1 cellular context compared by ENCODE assay signal in genomic region chr10:50624866-50625491, GRCh38.
A peak's percentile ranks its signal among the peaks of the same experiment; 100 is the strongest.
TF ChIP-seq lines count a peak whose summit lies in the region.

No MANE protein-coding gene starts in this region.

TF ChIP-seq in K562, 482 proteins besides CTCF, POLR2A, EP300 and RAD21 (continued from another document and continues in another):
- TF ChIP-seq ZBTB49 (CRISPR knock-in tag; IDR thresholded peaks at IDR 0.05; ENCODE audit: borderline replicate concordance) (peak; percentile 51; the same call in 1 of the 2 replicates), MECOM (CRISPR knock-in tag; IDR thresholded peaks at IDR 0.05) (no peak), ZC3H11A (IDR thresholded peaks at IDR 0.05; ENCODE audit: low read depth, low read length) (no peak; the same call in 1 of the 2 replicates), HMG20A (CRISPR knock-in tag; conservative IDR thresholded peaks at IDR 0.05) (no peak), HDAC3 (IDR thresholded peaks at IDR 0.05; ENCODE audit: borderline replicate concordance, partially characterized antibody) (no peak), ZKSCAN8 (CRISPR knock-in tag; IDR thresholded peaks at IDR 0.05) (no peak), DEAF1 (CRISPR knock-in tag; IDR thresholded peaks at IDR 0.05) (peak; percentile 28; the same call in 1 of the 2 replicates), MXD1 (CRISPR knock-in tag; IDR thresholded peaks at IDR 0.05; ENCODE audit: borderline replicate concordance, poor library complexity, severe bottlenecking) (no peak), PHB (CRISPR knock-in tag; IDR thresholded peaks at IDR 0.05) (no peak), USF2 (CRISPR knock-in tag; IDR thresholded peaks at IDR 0.05) (peak; percentile 79), POU5F1 (IDR thresholded peaks at IDR 0.05; ENCODE audit: borderline replicate concordance, low read depth, low read length, partially characterized antibody) (no peak), ZNF561 (CRISPR knock-in tag; conservative IDR thresholded peaks at IDR 0.05) (no peak), GABPA (tag; conservative IDR thresholded peaks at IDR 0.05; ENCODE audit: low read depth) (peak; percentile 87), ZHX1 (conservative IDR thresholded peaks at IDR 0.05; ENCODE audit: low read length) (0 out of 2 replicates have a peak, but pooled peaks have one; percentile 12), ATF3 (IDR thresholded peaks at IDR 0.05) (no peak), ATF3 (CRISPR knock-in tag; conservative IDR thresholded peaks at IDR 0.05) (no peak; the same call in 1 of the 2 replicates), AFF1 (IDR thresholded peaks at IDR 0.05; ENCODE audit: low read depth in 1 of 2, partially characterized antibody in 2 of 2) (peak in 1 of 2 experiments; percentile 18), FOXJ3 (CRISPR knock-in tag; IDR thresholded peaks at IDR 0.05) (no peak), BCL6 (CRISPR knock-in tag; IDR thresholded peaks at IDR 0.05) (no peak), SREBF2 (CRISPR knock-in tag; IDR thresholded peaks at IDR 0.05) (no peak), FOXK2 (conservative IDR thresholded peaks at IDR 0.05 in 1 of 2, IDR thresholded peaks at IDR 0.05 in 1 of 2; ENCODE audit: low read depth in 2 of 2) (0 out of 4 replicates have a peak, but pooled peaks of 1 of the 2 experiments have one; percentile 13), ZNF24 (IDR thresholded peaks at IDR 0.05) (0 out of 2 replicates have a peak, but pooled peaks have one; percentile 20), ZFP36 (IDR thresholded peaks at IDR 0.05; ENCODE audit: low read depth, low read length, partially characterized antibody) (no peak), BRF1 (IDR thresholded peaks at IDR 0.05; ENCODE audit: borderline replicate concordance, extremely low read depth, insufficient read length) (no peak), ZNF696 (CRISPR knock-in tag; conservative IDR thresholded peaks at IDR 0.05) (no peak), ILF3 (IDR thresholded peaks at IDR 0.05; ENCODE audit: borderline replicate concordance) (0 out of 2 replicates have a peak, but pooled peaks have one; percentile 67), CGGBP1 (CRISPR knock-in tag; IDR thresholded peaks at IDR 0.05) (no peak), RBM14 (IDR thresholded peaks at IDR 0.05; ENCODE audit: borderline replicate concordance, insufficient read depth, low read depth, low read length) (no peak), PTBP1 (IDR thresholded peaks at IDR 0.05; ENCODE audit: low read depth, low read length) (no peak), NR0B1 (IDR thresholded peaks at IDR 0.05; ENCODE audit: partially characterized antibody) (no peak), CHAMP1 (IDR thresholded peaks at IDR 0.05) (no peak), FOXA1 (IDR thresholded peaks at IDR 0.05; ENCODE audit: borderline replicate concordance) (no peak), SOX6 (IDR thresholded peaks at IDR 0.05) (no peak), BRF2 (IDR thresholded peaks at IDR 0.05; ENCODE audit: borderline replicate concordance, insufficient read depth, insufficient read length) (no peak)
